In genomic region chr11:134478611-134479010, GRCh38 we compare ENCODE assay signal across 2 cellular contexts.
TF ChIP-seq lines count a peak whose summit lies in the region.

No MANE protein-coding gene starts in this region.

TF ChIP-seq in SK-N-SH, 30 proteins besides CTCF, POLR2A, EP300 and RAD21 (continued from another document):
- TF ChIP-seq, protein P1, sequence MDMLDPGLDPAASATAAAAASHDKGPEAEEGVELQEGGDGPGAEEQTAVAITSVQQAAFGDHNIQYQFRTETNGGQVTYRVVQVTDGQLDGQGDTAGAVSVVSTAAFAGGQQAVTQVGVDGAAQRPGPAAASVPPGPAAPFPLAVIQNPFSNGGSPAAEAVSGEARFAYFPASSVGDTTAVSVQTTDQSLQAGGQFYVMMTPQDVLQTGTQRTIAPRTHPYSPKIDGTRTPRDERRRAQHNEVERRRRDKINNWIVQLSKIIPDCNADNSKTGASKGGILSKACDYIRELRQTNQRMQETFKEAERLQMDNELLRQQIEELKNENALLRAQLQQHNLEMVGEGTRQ (IDR thresholded peaks at IDR 0.05; ENCODE audit: borderline replicate concordance, low read depth, low read length), result no peak
- TF ChIP-seq GATA2 (CRISPR knock-in tag; IDR thresholded peaks at IDR 0.05), result no peak
- TF ChIP-seq SMC3 (IDR thresholded peaks at IDR 0.05; ENCODE audit: low read depth, low read length), result no peak
- TF ChIP-seq GABPA (IDR thresholded peaks at IDR 0.05; ENCODE audit: low read depth), result no peak
- TF ChIP-seq FOXM1 (IDR thresholded peaks at IDR 0.05; ENCODE audit: low read depth), result no peak
- TF ChIP-seq TCF12 (IDR thresholded peaks at IDR 0.05), result no peak
- no peak for TF ChIP-seq MXI1 (IDR thresholded peaks at IDR 0.05; ENCODE audit: low read depth, low read length)
- no peak for TF ChIP-seq MEF2A (IDR thresholded peaks at IDR 0.05; ENCODE audit: borderline replicate concordance, low read depth)
- TF ChIP-seq POLR2AphosphoS5 (IDR thresholded peaks at IDR 0.05; ENCODE audit: low read depth, low read length), result no peak
- TF ChIP-seq ZBTB33 (IDR thresholded peaks at IDR 0.05; ENCODE audit: borderline replicate concordance, low read depth), result no peak
- TF ChIP-seq, protein P2, sequence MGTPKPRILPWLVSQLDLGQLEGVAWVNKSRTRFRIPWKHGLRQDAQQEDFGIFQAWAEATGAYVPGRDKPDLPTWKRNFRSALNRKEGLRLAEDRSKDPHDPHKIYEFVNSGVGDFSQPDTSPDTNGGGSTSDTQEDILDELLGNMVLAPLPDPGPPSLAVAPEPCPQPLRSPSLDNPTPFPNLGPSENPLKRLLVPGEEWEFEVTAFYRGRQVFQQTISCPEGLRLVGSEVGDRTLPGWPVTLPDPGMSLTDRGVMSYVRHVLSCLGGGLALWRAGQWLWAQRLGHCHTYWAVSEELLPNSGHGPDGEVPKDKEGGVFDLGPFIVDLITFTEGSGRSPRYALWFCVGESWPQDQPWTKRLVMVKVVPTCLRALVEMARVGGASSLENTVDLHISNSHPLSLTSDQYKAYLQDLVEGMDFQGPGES (IDR thresholded peaks at IDR 0.05; ENCODE audit: low read depth, low read length), result no peak

TF ChIP-seq in SK-N-SH treated with all-trans-retinoic acid at 6 μM for 48 hours, 23 proteins besides CTCF, POLR2A, EP300 and RAD21 (continued from another document):
- no peak for TF ChIP-seq ARNTL (CRISPR knock-in tag; IDR thresholded peaks at IDR 0.05; ENCODE audit: borderline replicate concordance, low read depth)
- TF ChIP-seq BACH2 (CRISPR knock-in tag; IDR thresholded peaks at IDR 0.05; ENCODE audit: borderline replicate concordance), result no peak
- TF ChIP-seq, protein P3, sequence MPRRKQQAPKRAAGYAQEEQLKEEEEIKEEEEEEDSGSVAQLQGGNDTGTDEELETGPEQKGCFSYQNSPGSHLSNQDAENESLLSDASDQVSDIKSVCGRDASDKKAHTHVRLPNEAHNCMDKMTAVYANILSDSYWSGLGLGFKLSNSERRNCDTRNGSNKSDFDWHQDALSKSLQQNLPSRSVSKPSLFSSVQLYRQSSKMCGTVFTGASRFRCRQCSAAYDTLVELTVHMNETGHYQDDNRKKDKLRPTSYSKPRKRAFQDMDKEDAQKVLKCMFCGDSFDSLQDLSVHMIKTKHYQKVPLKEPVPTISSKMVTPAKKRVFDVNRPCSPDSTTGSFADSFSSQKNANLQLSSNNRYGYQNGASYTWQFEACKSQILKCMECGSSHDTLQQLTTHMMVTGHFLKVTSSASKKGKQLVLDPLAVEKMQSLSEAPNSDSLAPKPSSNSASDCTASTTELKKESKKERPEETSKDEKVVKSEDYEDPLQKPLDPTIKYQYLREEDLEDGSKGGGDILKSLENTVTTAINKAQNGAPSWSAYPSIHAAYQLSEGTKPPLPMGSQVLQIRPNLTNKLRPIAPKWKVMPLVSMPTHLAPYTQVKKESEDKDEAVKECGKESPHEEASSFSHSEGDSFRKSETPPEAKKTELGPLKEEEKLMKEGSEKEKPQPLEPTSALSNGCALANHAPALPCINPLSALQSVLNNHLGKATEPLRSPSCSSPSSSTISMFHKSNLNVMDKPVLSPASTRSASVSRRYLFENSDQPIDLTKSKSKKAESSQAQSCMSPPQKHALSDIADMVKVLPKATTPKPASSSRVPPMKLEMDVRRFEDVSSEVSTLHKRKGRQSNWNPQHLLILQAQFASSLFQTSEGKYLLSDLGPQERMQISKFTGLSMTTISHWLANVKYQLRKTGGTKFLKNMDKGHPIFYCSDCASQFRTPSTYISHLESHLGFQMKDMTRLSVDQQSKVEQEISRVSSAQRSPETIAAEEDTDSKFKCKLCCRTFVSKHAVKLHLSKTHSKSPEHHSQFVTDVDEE (CRISPR knock-in tag; IDR thresholded peaks at IDR 0.05), result no peak
- TF ChIP-seq ZFP30 (CRISPR knock-in tag; IDR thresholded peaks at IDR 0.05), result no peak
- TF ChIP-seq ZC3H10 (CRISPR knock-in tag; IDR thresholded peaks at IDR 0.05), result no peak
- TF ChIP-seq PPARA (CRISPR knock-in tag; IDR thresholded peaks at IDR 0.05; ENCODE audit: borderline replicate concordance), result no peak
- no peak for TF ChIP-seq SNAI2 (CRISPR knock-in tag; IDR thresholded peaks at IDR 0.05)
- TF ChIP-seq, protein P4, sequence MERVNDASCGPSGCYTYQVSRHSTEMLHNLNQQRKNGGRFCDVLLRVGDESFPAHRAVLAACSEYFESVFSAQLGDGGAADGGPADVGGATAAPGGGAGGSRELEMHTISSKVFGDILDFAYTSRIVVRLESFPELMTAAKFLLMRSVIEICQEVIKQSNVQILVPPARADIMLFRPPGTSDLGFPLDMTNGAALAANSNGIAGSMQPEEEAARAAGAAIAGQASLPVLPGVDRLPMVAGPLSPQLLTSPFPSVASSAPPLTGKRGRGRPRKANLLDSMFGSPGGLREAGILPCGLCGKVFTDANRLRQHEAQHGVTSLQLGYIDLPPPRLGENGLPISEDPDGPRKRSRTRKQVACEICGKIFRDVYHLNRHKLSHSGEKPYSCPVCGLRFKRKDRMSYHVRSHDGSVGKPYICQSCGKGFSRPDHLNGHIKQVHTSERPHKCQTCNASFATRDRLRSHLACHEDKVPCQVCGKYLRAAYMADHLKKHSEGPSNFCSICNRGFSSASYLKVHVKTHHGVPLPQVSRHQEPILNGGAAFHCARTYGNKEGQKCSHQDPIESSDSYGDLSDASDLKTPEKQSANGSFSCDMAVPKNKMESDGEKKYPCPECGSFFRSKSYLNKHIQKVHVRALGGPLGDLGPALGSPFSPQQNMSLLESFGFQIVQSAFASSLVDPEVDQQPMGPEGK (CRISPR knock-in tag; IDR thresholded peaks at IDR 0.05; ENCODE audit: borderline replicate concordance), result no peak
- TF ChIP-seq TCF4 (CRISPR knock-in tag; IDR thresholded peaks at IDR 0.05; ENCODE audit: borderline replicate concordance), result no peak
- no peak for TF ChIP-seq TOX (CRISPR knock-in tag; IDR thresholded peaks at IDR 0.05; ENCODE audit: borderline replicate concordance)
- TF ChIP-seq ESRRG (CRISPR knock-in tag; IDR thresholded peaks at IDR 0.05), result no peak
- TF ChIP-seq GLIS3 (CRISPR knock-in tag; IDR thresholded peaks at IDR 0.05), result no peak
- no peak for TF ChIP-seq RARB (CRISPR knock-in tag; IDR thresholded peaks at IDR 0.05)
- no peak for TF ChIP-seq OSR1 (CRISPR knock-in tag; IDR thresholded peaks at IDR 0.05)
- TF ChIP-seq CSDC2 (CRISPR knock-in tag; IDR thresholded peaks at IDR 0.05), result no peak
- TF ChIP-seq ISL1 (CRISPR knock-in tag; IDR thresholded peaks at IDR 0.05), result no peak
